In genomic region chr16:69618721-69619120, GRCh38 we compare ENCODE assay signal across 22 cellular contexts. TPM values are rescaled to one million over a fixed set of nuclear protein-coding genes. Genes with fewer than 3 reads are reported as not detected.
A peak's percentile ranks its signal among the peaks of the same experiment; 100 is the strongest.
DNase-seq lines count a peak whose midpoint lies in the region; ATAC-seq and TF ChIP-seq lines count a peak whose summit lies in the region.
"Had no signal": no experiment of that assay in that cellular context is flagged by ENCODE, and none has a peak within 500 bp of the region (broad histone marks: within the 10 kb centered on the region; RNA-seq: fewer than 3 reads in every experiment).

No MANE protein-coding gene starts in this region.

- H3K27me3 ChIP-seq in Loucy (ENCODE audit: insufficient read depth, low read length, poor library complexity, severe bottlenecking) (no peaks in the 10 kb centered on the region), esophagus muscularis mucosa (no peaks in the 10 kb centered on the region), gastrocnemius medialis (no peaks in the 10 kb centered on the region), right lobe of liver (no peaks in the 10 kb centered on the region)
- H3K27me3 ChIP-seq: MG63 had no signal

- peaks cover 34% of the 10 kb centered on the region for H3K79me2 ChIP-seq in Loucy (ENCODE audit: insufficient read depth, low read length)

- H3K4me3 ChIP-seq in AG10803 (ENCODE audit: low read length) (no peak overlapping the region), Loucy (ENCODE audit: low read length, poor library complexity, severe bottlenecking) (no peak overlapping the region), esophagus muscularis mucosa (peak overlapping the region in 1 of 4 donors; percentile 8), gastrocnemius medialis (peak overlapping the region in 3 of 4 donors; percentile 7 to 15 (median 12)), right lobe of liver (no peak overlapping the region)
- H3K4me3 ChIP-seq: MG63 had no signal

- peak; percentile 33 for DNase-seq in AG10803 (ENCODE audit: low read depth)
- DNase-seq in esophagus muscularis mucosa (ENCODE audit: extremely low spot score), result no peak
- no peak for DNase-seq in gastrocnemius medialis
- no peak for DNase-seq in right lobe of liver
- DNase-seq: ACHN; activated CD4-positive, alpha-beta T cell treated with anti-CD3 and anti-CD28 coated beads, Interleukin-2, amount 10 ng/mL, durations not matched to agents 7 days and 5 days; activated naive CD4-positive, alpha-beta T cell treated with anti-CD3 and anti-CD28 coated beads, Interleukin-2, amount 10 ng/mL, durations not matched to agents 7 days and 5 days; caudate nucleus; DMS 273 treated with DMSO at 0.1 percent for 48 hours; immature natural killer cell; MG63; NCI-H2081; NCI-H226; NCI-H748 treated with DMSO at 0.1 percent for 48 hours; nephron progenitor cell; T-helper 2 cell had no signal

- H3K27ac ChIP-seq in esophagus muscularis mucosa (replicated peaks in 1 of 4), result peak overlapping the region; percentile 49 to 69 (median 58)
- H3K27ac ChIP-seq in gastrocnemius medialis, result peak overlapping the region; percentile 68 to 91 (median 84)
- H3K27ac ChIP-seq in right lobe of liver, result no peak overlapping the region
- H3K27ac ChIP-seq: C4-2B, parathyroid adenoma had no signal

- WGBS in esophagus muscularis mucosa, result 39% methylated on average over 3 of the region's 3 CpGs
- WGBS in right lobe of liver (ENCODE audit: insufficient coverage, low coverage, low lambda C conversion rate, missing lambda C conversion rate), result 71% methylated on average over 3 of the region's 3 CpGs

- no peak overlapping the region for H3K9ac ChIP-seq in Loucy (ENCODE audit: low read depth, low read length, poor library complexity, severe bottlenecking)
- H3K9ac ChIP-seq: parathyroid adenoma had no signal

- TF ChIP-seq CTCF in AG10803 (conservative IDR thresholded peaks at IDR 0.05; ENCODE audit: low read length), result no peak
- no peak for TF ChIP-seq CTCF in Loucy (conservative IDR thresholded peaks at IDR 0.05; ENCODE audit: low read length)
- no peak for TF ChIP-seq CTCF in esophagus muscularis mucosa (IDR thresholded peaks at IDR 0.05)
- TF ChIP-seq CTCF in gastrocnemius medialis (IDR thresholded peaks at IDR 0.05 in 4 of 5, conservative IDR thresholded peaks at IDR 0.05 in 1 of 5), result no peak
- no peak for TF ChIP-seq CTCF in right lobe of liver (IDR thresholded peaks at IDR 0.05)

- TF ChIP-seq POLR2A in esophagus muscularis mucosa (IDR thresholded peaks at IDR 0.05; ENCODE audit: low read depth), result no peak
- no peak for TF ChIP-seq POLR2A in gastrocnemius medialis (IDR thresholded peaks at IDR 0.05)
- no peak for TF ChIP-seq POLR2A in right lobe of liver (IDR thresholded peaks at IDR 0.05)

- H3K36me3 ChIP-seq in Loucy (ENCODE audit: insufficient read depth, low read length) (no peaks in the 10 kb centered on the region), esophagus muscularis mucosa (no peaks in the 10 kb centered on the region), gastrocnemius medialis (no peaks in the 10 kb centered on the region), right lobe of liver (no peaks in the 10 kb centered on the region)
- H3K36me3 ChIP-seq: MG63 had no signal

- TF ChIP-seq EP300 in esophagus muscularis mucosa (IDR thresholded peaks at IDR 0.05), result no peak

- intact Hi-C loops in esophagus muscularis mucosa (cut with DNase I) (no loop called here), gastrocnemius medialis (cut with DNase I; ENCODE audit: low total_unique reads) (loop anchor here (5.0 kb wide), 1 partner anchor 221 kb away; no protein-coding TSS in a partner anchor), right lobe of liver (cut with DNase I) (no loop called here)

- H3F3A ChIP-seq in Loucy (ENCODE audit: low read depth), result no peaks in the 10 kb centered on the region

- in situ Hi-C loops in gastrocnemius medialis (cut with MboI; ENCODE audit: low sequenced_read_pairs in 4 of 4), result no loop called here

- no peak for ATAC-seq in gastrocnemius medialis
- no peak for ATAC-seq in HG02798 (IDR thresholded peaks at IDR 0.05; ENCODE audit: poor library complexity, unreplicated experiment)
- no peak for ATAC-seq in right lobe of liver
- ATAC-seq in HG03457 (IDR thresholded peaks at IDR 0.05; ENCODE audit: unreplicated experiment), result no peak
- ATAC-seq in GM21367 (IDR thresholded peaks at IDR 0.05; ENCODE audit: unreplicated experiment), result no peak

- peak overlapping the region; percentile 37 for H3K4me2 ChIP-seq in Loucy (ENCODE audit: low read depth, low read length, poor library complexity, severe bottlenecking)

- H3K4me1 ChIP-seq in Loucy (ENCODE audit: insufficient read depth, low read length, poor library complexity, severe bottlenecking), result peaks cover 12% of the 10 kb centered on the region
- peaks cover 54 to 80% (median 75%) of the 10 kb centered on the region in 4 donors for H3K4me1 ChIP-seq in esophagus muscularis mucosa
- peaks cover 63 to 74% of the 10 kb centered on the region in 2 donors for H3K4me1 ChIP-seq in gastrocnemius medialis
- peaks cover 0 to 9% (median 0%) of the 10 kb centered on the region in 4 donors for H3K4me1 ChIP-seq in right lobe of liver

- no peaks in the 10 kb centered on the region for H3K9me2 ChIP-seq in Loucy (replicated peaks; ENCODE audit: low read depth, low read length)

- H2AFZ ChIP-seq in Loucy (ENCODE audit: low read length), result no peak overlapping the region
- H2AFZ ChIP-seq: parathyroid adenoma had no signal

- no peaks in the 10 kb centered on the region for H3K9me3 ChIP-seq in Loucy (ENCODE audit: insufficient read depth, low read depth, low read length)
- no peaks in the 10 kb centered on the region for H3K9me3 ChIP-seq in esophagus muscularis mucosa
- no peaks in the 10 kb centered on the region for H3K9me3 ChIP-seq in gastrocnemius medialis
- H3K9me3 ChIP-seq in right lobe of liver, result no peaks in the 10 kb centered on the region
- H3K9me3 ChIP-seq: MG63 had no signal

- H4K20me1 ChIP-seq in Loucy (ENCODE audit: insufficient read depth, low read length, poor library complexity, severe bottlenecking), result peaks cover 25% of the 10 kb centered on the region

RNA-seq across cellular contexts. Expression of gene NFAT5, which starts 53.0 kb away (rescaled TPM):
- total RNA-seq in esophagus muscularis mucosa (10 to 100 TPM; 47.1 to 68.4 (median 59.6) TPM), gastrocnemius medialis (10 to 100 TPM; 14.4 to 34.2 (median 18.4) TPM), right lobe of liver (10 to 100 TPM; 10.3 to 19.6 (median 14.8) TPM)

Comparison
In these comparisons a context has a peak if more than half of its experiments do, and no peak if none do; other contexts are left out.
1. H3K4me3 ChIP-seq: peak in gastrocnemius medialis (3 of 4); none in AG10803 (single experiment), Loucy (single experiment) and right lobe of liver (0 of 3).
2. H3K27ac ChIP-seq: peak in esophagus muscularis mucosa (4 of 4) and gastrocnemius medialis (4 of 4); none in right lobe of liver (0 of 3).